Comparison of ENCODE assay signal across 1 cellular context in the genomic region with DNA sequence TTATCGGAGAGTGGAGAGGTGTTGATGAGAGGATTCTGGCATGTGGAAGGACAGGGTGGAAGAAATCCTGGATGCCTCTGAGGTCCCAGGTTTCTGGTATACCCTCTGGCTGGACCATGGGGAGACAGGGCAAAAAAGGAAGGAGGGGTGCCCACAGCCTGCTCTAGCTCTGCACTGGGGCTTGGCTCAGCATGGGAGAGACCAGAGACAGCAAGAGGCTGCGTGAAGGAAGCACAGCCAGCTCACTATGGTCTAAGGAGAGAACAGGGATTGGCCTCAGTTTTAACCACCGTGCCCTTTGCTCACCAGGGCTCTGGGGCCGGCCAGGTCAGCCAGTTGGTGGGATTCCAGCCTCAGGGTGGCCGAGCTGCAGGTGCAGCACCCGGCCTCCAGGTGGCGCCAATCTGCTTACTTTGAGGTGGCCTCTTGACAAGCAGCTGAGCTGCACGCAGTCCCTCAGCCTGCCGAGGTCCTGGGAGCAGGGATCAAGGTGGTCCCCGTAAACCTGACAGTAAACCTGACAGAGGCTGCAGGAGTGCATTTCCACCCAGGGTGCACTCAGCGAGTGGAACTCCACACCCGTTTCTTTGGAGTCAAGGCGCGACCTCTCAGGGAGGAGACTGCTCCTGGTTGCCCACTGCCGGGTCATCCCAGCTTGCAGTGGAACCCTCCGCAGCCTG.
TF ChIP-seq lines count a peak whose summit lies in the region.

No MANE protein-coding gene starts in this region.

TF ChIP-seq in HepG2, 621 proteins besides CTCF, POLR2A, EP300 and RAD21 (continued from another document and continues in another):
- TF ChIP-seq, protein P1, sequence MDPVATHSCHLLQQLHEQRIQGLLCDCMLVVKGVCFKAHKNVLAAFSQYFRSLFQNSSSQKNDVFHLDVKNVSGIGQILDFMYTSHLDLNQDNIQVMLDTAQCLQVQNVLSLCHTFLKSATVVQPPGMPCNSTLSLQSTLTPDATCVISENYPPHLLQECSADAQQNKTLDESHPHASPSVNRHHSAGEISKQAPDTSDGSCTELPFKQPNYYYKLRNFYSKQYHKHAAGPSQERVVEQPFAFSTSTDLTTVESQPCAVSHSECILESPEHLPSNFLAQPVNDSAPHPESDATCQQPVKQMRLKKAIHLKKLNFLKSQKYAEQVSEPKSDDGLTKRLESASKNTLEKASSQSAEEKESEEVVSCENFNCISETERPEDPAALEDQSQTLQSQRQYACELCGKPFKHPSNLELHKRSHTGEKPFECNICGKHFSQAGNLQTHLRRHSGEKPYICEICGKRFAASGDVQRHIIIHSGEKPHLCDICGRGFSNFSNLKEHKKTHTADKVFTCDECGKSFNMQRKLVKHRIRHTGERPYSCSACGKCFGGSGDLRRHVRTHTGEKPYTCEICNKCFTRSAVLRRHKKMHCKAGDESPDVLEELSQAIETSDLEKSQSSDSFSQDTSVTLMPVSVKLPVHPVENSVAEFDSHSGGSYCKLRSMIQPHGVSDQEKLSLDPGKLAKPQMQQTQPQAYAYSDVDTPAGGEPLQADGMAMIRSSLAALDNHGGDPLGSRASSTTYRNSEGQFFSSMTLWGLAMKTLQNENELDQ (CRISPR knock-in tag; IDR thresholded peaks at IDR 0.05; ENCODE audit: borderline replicate concordance): 0 out of 2 replicates have a peak, but pooled peaks have one; percentile 19
- TF ChIP-seq, protein P2, sequence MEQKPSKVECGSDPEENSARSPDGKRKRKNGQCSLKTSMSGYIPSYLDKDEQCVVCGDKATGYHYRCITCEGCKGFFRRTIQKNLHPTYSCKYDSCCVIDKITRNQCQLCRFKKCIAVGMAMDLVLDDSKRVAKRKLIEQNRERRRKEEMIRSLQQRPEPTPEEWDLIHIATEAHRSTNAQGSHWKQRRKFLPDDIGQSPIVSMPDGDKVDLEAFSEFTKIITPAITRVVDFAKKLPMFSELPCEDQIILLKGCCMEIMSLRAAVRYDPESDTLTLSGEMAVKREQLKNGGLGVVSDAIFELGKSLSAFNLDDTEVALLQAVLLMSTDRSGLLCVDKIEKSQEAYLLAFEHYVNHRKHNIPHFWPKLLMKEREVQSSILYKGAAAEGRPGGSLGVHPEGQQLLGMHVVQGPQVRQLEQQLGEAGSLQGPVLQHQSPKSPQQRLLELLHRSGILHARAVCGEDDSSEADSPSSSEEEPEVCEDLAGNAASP (CRISPR knock-in tag; IDR thresholded peaks at IDR 0.05; ENCODE audit: borderline replicate concordance): peak; percentile 32; the same call in 1 of the 2 replicates
- TF ChIP-seq, protein P3, sequence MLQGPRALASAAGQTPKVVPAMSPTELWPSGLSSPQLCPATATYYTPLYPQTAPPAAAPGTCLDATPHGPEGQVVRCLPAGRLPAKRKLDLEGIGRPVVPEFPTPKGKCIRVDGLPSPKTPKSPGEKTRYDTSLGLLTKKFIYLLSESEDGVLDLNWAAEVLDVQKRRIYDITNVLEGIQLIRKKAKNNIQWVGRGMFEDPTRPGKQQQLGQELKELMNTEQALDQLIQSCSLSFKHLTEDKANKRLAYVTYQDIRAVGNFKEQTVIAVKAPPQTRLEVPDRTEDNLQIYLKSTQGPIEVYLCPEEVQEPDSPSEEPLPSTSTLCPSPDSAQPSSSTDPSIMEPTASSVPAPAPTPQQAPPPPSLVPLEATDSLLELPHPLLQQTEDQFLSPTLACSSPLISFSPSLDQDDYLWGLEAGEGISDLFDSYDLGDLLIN (CRISPR knock-in tag; IDR thresholded peaks at IDR 0.05; ENCODE audit: borderline replicate concordance): 0 out of 2 replicates have a peak, but pooled peaks have one; percentile 52
- TF ChIP-seq MIXL1 (CRISPR knock-in tag; IDR thresholded peaks at IDR 0.05): peak; percentile 65; the same call in 1 of the 2 replicates
- no peak for TF ChIP-seq REXO4 (CRISPR knock-in tag; IDR thresholded peaks at IDR 0.05; ENCODE audit: borderline replicate concordance)
- TF ChIP-seq, protein P4, sequence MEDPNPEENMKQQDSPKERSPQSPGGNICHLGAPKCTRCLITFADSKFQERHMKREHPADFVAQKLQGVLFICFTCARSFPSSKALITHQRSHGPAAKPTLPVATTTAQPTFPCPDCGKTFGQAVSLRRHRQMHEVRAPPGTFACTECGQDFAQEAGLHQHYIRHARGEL (CRISPR knock-in tag; IDR thresholded peaks at IDR 0.05): peak; percentile 80; the same call in 1 of the 2 replicates
- TF ChIP-seq SPEN (CRISPR knock-in tag; IDR thresholded peaks at IDR 0.05; ENCODE audit: low read depth): peak; percentile 54; the same call in 1 of the 2 replicates
- TF ChIP-seq SAFB2 (CRISPR knock-in tag; IDR thresholded peaks at IDR 0.05; ENCODE audit: borderline replicate concordance, low read depth): 0 out of 2 replicates have a peak, but pooled peaks have one; percentile 26
- peak; percentile 58; the same call in 1 of the 2 replicates for TF ChIP-seq ARNT2 (CRISPR knock-in tag; IDR thresholded peaks at IDR 0.05; ENCODE audit: low read depth)
- no peak for TF ChIP-seq CEBPG (CRISPR knock-in tag; IDR thresholded peaks at IDR 0.05)
- TF ChIP-seq HNF4A (CRISPR knock-in tag; IDR thresholded peaks at IDR 0.05): peak; percentile 70
- no peak for TF ChIP-seq ARID2 (CRISPR knock-in tag; IDR thresholded peaks at IDR 0.05; ENCODE audit: borderline replicate concordance)
- TF ChIP-seq, protein P5, sequence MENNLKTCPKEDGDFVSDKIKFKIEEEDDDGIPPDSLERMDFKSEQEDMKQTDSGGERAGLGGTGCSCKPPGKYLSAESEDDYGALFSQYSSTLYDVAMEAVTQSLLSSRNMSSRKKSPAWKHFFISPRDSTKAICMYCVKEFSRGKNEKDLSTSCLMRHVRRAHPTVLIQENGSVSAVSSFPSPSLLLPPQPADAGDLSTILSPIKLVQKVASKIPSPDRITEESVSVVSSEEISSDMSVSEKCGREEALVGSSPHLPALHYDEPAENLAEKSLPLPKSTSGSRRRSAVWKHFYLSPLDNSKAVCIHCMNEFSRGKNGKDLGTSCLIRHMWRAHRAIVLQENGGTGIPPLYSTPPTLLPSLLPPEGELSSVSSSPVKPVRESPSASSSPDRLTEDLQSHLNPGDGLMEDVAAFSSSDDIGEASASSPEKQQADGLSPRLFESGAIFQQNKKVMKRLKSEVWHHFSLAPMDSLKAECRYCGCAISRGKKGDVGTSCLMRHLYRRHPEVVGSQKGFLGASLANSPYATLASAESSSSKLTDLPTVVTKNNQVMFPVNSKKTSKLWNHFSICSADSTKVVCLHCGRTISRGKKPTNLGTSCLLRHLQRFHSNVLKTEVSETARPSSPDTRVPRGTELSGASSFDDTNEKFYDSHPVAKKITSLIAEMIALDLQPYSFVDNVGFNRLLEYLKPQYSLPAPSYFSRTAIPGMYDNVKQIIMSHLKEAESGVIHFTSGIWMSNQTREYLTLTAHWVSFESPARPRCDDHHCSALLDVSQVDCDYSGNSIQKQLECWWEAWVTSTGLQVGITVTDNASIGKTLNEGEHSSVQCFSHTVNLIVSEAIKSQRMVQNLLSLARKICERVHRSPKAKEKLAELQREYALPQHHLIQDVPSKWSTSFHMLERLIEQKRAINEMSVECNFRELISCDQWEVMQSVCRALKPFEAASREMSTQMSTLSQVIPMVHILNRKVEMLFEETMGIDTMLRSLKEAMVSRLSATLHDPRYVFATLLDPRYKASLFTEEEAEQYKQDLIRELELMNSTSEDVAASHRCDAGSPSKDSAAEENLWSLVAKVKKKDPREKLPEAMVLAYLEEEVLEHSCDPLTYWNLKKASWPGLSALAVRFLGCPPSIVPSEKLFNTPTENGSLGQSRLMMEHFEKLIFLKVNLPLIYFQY (CRISPR knock-in tag; IDR thresholded peaks at IDR 0.05; ENCODE audit: borderline replicate concordance): 0 out of 2 replicates have a peak, but pooled peaks have one; percentile 28
- TF ChIP-seq ZNF605 (CRISPR knock-in tag; IDR thresholded peaks at IDR 0.05): peak; percentile 94
- TF ChIP-seq, protein P6, sequence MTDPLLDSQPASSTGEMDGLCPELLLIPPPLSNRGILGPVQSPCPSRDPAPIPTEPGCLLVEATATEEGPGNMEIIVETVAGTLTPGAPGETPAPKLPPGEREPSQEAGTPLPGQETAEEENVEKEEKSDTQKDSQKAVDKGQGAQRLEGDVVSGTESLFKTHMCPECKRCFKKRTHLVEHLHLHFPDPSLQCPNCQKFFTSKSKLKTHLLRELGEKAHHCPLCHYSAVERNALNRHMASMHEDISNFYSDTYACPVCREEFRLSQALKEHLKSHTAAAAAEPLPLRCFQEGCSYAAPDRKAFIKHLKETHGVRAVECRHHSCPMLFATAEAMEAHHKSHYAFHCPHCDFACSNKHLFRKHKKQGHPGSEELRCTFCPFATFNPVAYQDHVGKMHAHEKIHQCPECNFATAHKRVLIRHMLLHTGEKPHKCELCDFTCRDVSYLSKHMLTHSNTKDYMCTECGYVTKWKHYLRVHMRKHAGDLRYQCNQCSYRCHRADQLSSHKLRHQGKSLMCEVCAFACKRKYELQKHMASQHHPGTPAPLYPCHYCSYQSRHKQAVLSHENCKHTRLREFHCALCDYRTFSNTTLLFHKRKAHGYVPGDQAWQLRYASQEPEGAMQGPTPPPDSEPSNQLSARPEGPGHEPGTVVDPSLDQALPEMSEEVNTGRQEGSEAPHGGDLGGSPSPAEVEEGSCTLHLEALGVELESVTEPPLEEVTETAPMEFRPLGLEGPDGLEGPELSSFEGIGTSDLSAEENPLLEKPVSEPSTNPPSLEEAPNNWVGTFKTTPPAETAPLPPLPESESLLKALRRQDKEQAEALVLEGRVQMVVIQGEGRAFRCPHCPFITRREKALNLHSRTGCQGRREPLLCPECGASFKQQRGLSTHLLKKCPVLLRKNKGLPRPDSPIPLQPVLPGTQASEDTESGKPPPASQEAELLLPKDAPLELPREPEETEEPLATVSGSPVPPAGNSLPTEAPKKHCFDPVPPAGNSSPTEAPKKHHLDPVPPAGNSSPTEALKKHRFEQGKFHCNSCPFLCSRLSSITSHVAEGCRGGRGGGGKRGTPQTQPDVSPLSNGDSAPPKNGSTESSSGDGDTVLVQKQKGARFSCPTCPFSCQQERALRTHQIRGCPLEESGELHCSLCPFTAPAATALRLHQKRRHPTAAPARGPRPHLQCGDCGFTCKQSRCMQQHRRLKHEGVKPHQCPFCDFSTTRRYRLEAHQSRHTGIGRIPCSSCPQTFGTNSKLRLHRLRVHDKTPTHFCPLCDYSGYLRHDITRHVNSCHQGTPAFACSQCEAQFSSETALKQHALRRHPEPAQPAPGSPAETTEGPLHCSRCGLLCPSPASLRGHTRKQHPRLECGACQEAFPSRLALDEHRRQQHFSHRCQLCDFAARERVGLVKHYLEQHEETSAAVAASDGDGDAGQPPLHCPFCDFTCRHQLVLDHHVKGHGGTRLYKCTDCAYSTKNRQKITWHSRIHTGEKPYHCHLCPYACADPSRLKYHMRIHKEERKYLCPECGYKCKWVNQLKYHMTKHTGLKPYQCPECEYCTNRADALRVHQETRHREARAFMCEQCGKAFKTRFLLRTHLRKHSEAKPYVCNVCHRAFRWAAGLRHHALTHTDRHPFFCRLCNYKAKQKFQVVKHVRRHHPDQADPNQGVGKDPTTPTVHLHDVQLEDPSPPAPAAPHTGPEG (CRISPR knock-in tag; IDR thresholded peaks at IDR 0.05): peak; percentile 56; the same call in 1 of the 2 replicates
- TF ChIP-seq NFKBIZ (CRISPR knock-in tag; IDR thresholded peaks at IDR 0.05): no peak
- peak; percentile 81; the same call in 1 of the 2 replicates for TF ChIP-seq RFXAP (CRISPR knock-in tag; IDR thresholded peaks at IDR 0.05; ENCODE audit: borderline replicate concordance)
- TF ChIP-seq TOPORS (CRISPR knock-in tag; IDR thresholded peaks at IDR 0.05): no peak
- no peak for TF ChIP-seq SMYD3 (CRISPR knock-in tag; IDR thresholded peaks at IDR 0.05)
- peak; percentile 83 for TF ChIP-seq ZNF883 (CRISPR knock-in tag; IDR thresholded peaks at IDR 0.05; ENCODE audit: not compliant biosample characterization)
- TF ChIP-seq, protein P7, sequence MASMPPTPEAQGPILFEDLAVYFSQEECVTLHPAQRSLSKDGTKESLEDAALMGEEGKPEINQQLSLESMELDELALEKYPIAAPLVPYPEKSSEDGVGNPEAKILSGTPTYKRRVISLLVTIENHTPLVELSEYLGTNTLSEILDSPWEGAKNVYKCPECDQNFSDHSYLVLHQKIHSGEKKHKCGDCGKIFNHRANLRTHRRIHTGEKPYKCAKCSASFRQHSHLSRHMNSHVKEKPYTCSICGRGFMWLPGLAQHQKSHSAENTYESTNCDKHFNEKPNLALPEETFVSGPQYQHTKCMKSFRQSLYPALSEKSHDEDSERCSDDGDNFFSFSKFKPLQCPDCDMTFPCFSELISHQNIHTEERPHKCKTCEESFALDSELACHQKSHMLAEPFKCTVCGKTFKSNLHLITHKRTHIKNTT (CRISPR knock-in tag; IDR thresholded peaks at IDR 0.05): no peak
- TF ChIP-seq POLR2G (IDR thresholded peaks at IDR 0.05; ENCODE audit: low read depth, low read length): no peak
- peak; percentile 64; the same call in 1 of the 2 replicates for TF ChIP-seq HOXA5 (CRISPR knock-in tag; IDR thresholded peaks at IDR 0.05)
- TF ChIP-seq TP53 (CRISPR knock-in tag; conservative IDR thresholded peaks at IDR 0.05): no peak
- TF ChIP-seq ZSCAN31 (CRISPR knock-in tag; IDR thresholded peaks at IDR 0.05; ENCODE audit: low read depth): 0 out of 2 replicates have a peak, but pooled peaks have one; percentile 59
- TF ChIP-seq ZFP36L2 (CRISPR knock-in tag; IDR thresholded peaks at IDR 0.05): 0 out of 2 replicates have a peak, but pooled peaks have one; percentile 53
- TF ChIP-seq, protein P8, sequence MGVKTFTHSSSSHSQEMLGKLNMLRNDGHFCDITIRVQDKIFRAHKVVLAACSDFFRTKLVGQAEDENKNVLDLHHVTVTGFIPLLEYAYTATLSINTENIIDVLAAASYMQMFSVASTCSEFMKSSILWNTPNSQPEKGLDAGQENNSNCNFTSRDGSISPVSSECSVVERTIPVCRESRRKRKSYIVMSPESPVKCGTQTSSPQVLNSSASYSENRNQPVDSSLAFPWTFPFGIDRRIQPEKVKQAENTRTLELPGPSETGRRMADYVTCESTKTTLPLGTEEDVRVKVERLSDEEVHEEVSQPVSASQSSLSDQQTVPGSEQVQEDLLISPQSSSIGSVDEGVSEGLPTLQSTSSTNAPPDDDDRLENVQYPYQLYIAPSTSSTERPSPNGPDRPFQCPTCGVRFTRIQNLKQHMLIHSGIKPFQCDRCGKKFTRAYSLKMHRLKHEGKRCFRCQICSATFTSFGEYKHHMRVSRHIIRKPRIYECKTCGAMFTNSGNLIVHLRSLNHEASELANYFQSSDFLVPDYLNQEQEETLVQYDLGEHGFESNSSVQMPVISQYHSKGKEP (CRISPR knock-in tag; IDR thresholded peaks at IDR 0.05): 0 out of 2 replicates have a peak, but pooled peaks have one; percentile 51
- TF ChIP-seq, protein P9, sequence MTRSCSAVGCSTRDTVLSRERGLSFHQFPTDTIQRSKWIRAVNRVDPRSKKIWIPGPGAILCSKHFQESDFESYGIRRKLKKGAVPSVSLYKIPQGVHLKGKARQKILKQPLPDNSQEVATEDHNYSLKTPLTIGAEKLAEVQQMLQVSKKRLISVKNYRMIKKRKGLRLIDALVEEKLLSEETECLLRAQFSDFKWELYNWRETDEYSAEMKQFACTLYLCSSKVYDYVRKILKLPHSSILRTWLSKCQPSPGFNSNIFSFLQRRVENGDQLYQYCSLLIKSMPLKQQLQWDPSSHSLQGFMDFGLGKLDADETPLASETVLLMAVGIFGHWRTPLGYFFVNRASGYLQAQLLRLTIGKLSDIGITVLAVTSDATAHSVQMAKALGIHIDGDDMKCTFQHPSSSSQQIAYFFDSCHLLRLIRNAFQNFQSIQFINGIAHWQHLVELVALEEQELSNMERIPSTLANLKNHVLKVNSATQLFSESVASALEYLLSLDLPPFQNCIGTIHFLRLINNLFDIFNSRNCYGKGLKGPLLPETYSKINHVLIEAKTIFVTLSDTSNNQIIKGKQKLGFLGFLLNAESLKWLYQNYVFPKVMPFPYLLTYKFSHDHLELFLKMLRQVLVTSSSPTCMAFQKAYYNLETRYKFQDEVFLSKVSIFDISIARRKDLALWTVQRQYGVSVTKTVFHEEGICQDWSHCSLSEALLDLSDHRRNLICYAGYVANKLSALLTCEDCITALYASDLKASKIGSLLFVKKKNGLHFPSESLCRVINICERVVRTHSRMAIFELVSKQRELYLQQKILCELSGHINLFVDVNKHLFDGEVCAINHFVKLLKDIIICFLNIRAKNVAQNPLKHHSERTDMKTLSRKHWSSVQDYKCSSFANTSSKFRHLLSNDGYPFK (CRISPR knock-in tag; IDR thresholded peaks at IDR 0.05; ENCODE audit: borderline replicate concordance): peak; percentile 57; the same call in 1 of the 2 replicates
- peak; percentile 83; the same call in 1 of the 2 replicates for TF ChIP-seq ZSCAN21 (CRISPR knock-in tag; IDR thresholded peaks at IDR 0.05; ENCODE audit: borderline replicate concordance)
